13 cellular contexts compared by ENCODE assay signal in genomic region chr18:10140461-10140911, GRCh38.
DNase-seq lines count a peak whose midpoint lies in the region; ATAC-seq and TF ChIP-seq lines count a peak whose summit lies in the region.
"Had no signal": no experiment of that assay in that cellular context is flagged by ENCODE, and none has a peak within 500 bp of the region (broad histone marks: within the 10 kb centered on the region; RNA-seq: fewer than 3 reads in every experiment).

No MANE protein-coding gene starts in this region.

- WGBS in body of pancreas, 2 donors = 51 to 60% methylated on average over 4 of the region's 4 CpGs

- H3K9me3 ChIP-seq in AG04450 (ENCODE audit: control insufficient read depth, insufficient read depth, low read length) (no peaks in the 10 kb centered on the region), body of pancreas (no peaks in the 10 kb centered on the region)
- H3K9me3 ChIP-seq: BE2C, spleen had no signal

- H3K4me1 Mint-ChIP-seq in nephron = peaks cover 49% of the 10 kb centered on the region
- H3K4me1 Mint-ChIP-seq: activated naive CD4-positive, alpha-beta T cell treated with anti-CD3 and anti-CD28 coated beads, Interleukin-2, amount 50 U/mL, for 24 hours had no signal

- ATAC-seq in body of pancreas = peak; percentile 2
- ATAC-seq in GM18870 (IDR thresholded peaks at IDR 0.05; ENCODE audit: unreplicated experiment) = no peak

- H3K27ac Mint-ChIP-seq in nephron = peak overlapping the region in 2 of 3 experiments; percentile 65 to 67
- H3K27ac Mint-ChIP-seq: activated naive CD4-positive, alpha-beta T cell treated with anti-CD3 and anti-CD28 coated beads, Interleukin-2, amount 50 U/mL, for 24 hours had no signal

- H3K4me3 Mint-ChIP-seq in nephron = no peak overlapping the region
- H3K4me3 Mint-ChIP-seq: activated naive CD4-positive, alpha-beta T cell treated with anti-CD3 and anti-CD28 coated beads, Interleukin-2, amount 50 U/mL, for 24 hours had no signal

- no peaks in the 10 kb centered on the region for H3K36me3 Mint-ChIP-seq in nephron (ENCODE audit: low read depth)
- H3K36me3 Mint-ChIP-seq: activated naive CD4-positive, alpha-beta T cell treated with anti-CD3 and anti-CD28 coated beads, Interleukin-2, amount 50 U/mL, for 24 hours had no signal

- peaks cover 15% of the 10 kb centered on the region for H3K27me3 Mint-ChIP-seq in nephron (ENCODE audit: low read depth)

- H3K4me1 ChIP-seq in body of pancreas = peaks cover 25% of the 10 kb centered on the region
- H3K4me1 ChIP-seq: BE2C had no signal

- TF ChIP-seq POLR2A in body of pancreas (IDR thresholded peaks at IDR 0.05) = no peak

- no peak overlapping the region for H3K4me3 ChIP-seq in AG04450 (ENCODE audit: low read depth, low read length)
- no peak overlapping the region for H3K4me3 ChIP-seq in body of pancreas
- H3K4me3 ChIP-seq: spleen had no signal

- DNase-seq in AG04450 (ENCODE audit: low read depth, low spot score) (no peak), HuH-7 (ENCODE audit: low spot score) (peak; percentile 28), body of pancreas (no peak), 8988T (no peak), NCI-H1048 (lab: John Stamatoyannopoulos, UW) (no peak)
- no peak for DNase-seq in stimulated activated CD4-positive, alpha-beta T cell treated with anti-CD3 and anti-CD28 coated beads, Interleukin-4, amount 100 ng/mL, for 4 hours
- DNase-seq: activated CD4-positive, alpha-beta T cell treated with anti-CD3 and anti-CD28 coated beads, Interleukin-2, amount 50 U/mL, for 48 hours; BE2C; NCI-H1092; spleen had no signal

- POLR2A ChIA-PET in AG04450 (lab: Yijun Ruan, JAX) = interaction anchor here (0.9 kb wide), 1 partner anchor 385 kb away, joined by 3 read pairs; the partner anchor contains the start of gene NAPG

- CTCF ChIA-PET in AG04450 (lab: Charles Lee) = interaction anchor here (1.2 to 1.4 kb wide), 2 partner anchors 124 to 169 kb away, joined by 3 read pairs; no protein-coding TSS in a partner anchor

- intact Hi-C loops in body of pancreas (cut with DNase I) = no loop called here

- TF ChIP-seq CTCF in AG04450 (IDR thresholded peaks at IDR 0.05; ENCODE audit: low read depth, low read length) (no peak), body of pancreas (IDR thresholded peaks at IDR 0.05) (no peak), nephron (IDR thresholded peaks at IDR 0.05; ENCODE audit: unreplicated experiment in 3 of 3) (no peak)

- H3K27ac ChIP-seq in AG04450 (ENCODE audit: low read depth, low read length) (peak overlapping the region; percentile 21), body of pancreas (peak overlapping the region; percentile 36 to 73 (median 66))
- H3K27ac ChIP-seq: spleen had no signal

- no peaks in the 10 kb centered on the region for H3K36me3 ChIP-seq in body of pancreas (replicated peaks in 1 of 2; ENCODE audit: insufficient read depth in 1 of 2, low read depth in 2 of 2)
- H3K36me3 ChIP-seq: BE2C, spleen had no signal

- no peaks in the 10 kb centered on the region for H3K9me3 Mint-ChIP-seq in nephron
- H3K9me3 Mint-ChIP-seq: activated naive CD4-positive, alpha-beta T cell treated with anti-CD3 and anti-CD28 coated beads, Interleukin-2, amount 50 U/mL, for 24 hours had no signal

- H3K27me3 ChIP-seq in AG04450 (ENCODE audit: control insufficient read depth, insufficient read depth, low read length) = peaks cover 3% of the 10 kb centered on the region
- no peaks in the 10 kb centered on the region for H3K27me3 ChIP-seq in body of pancreas
- H3K27me3 ChIP-seq: BE2C, spleen had no signal
